21 cellular contexts compared by ENCODE assay signal in the genomic region with DNA sequence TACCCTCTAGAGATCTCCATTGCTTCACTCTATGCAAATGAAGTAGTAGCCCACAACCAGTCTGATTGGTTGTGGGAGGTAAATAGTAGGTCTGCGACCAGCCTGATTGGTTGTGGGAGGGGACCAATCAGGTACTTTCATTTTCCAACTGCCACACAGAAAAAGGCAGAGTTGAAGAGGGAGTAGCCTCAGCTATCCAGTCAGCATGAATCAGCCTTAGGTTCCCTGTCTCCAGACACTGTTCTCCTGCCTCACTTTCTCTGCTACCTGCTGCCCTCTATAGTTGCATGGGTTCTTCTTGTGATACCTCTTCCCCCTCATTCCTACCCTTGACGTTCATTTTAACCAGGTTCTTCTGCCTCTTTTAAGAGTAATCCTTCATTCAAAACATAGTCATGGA.
DNase-seq lines count a peak whose midpoint lies in the region; ATAC-seq, FAIRE-seq and TF ChIP-seq lines count a peak whose summit lies in the region.
"Had no signal": no experiment of that assay in that cellular context is flagged by ENCODE, and none has a peak within 500 bp of the region (broad histone marks: within the 10 kb centered on the region; RNA-seq: fewer than 3 reads in every experiment).

No MANE protein-coding gene starts in this region.

- in situ Hi-C loops in HepG2 (cut with HindIII; ENCODE audit: extremely low pct_ligation_motif_present, low pct_unique_long_range_greater_than_20kb): no loop called here

- H3K4me3 ChIP-seq in HepG2 (replicated peaks in 1 of 3; ENCODE audit: insufficient read depth in 1 of 3, low read depth in 2 of 3, low read length in 3 of 3): no peak overlapping the region
- H3K4me3 ChIP-seq in right lobe of liver: no peak overlapping the region
- H3K4me3 ChIP-seq in PC-3 (ENCODE audit: low read length): no peak overlapping the region
- H3K4me3 ChIP-seq in bronchial epithelial cell (ENCODE audit: low read depth, low read length): no peak overlapping the region
- H3K4me3 ChIP-seq in heart right ventricle: no peak overlapping the region

- POLR2A ChIA-PET in HepG2 (lab: Yijun Ruan, JAX) (no interaction called here), PC-3 (lab: Charles Lee; ENCODE audit: unreplicated experiment) (no interaction called here)

- FAIRE-seq in HepG2 (lab: Jason Lieb, UNC) (no peak), bronchial epithelial cell (lab: Jason Lieb, UNC) (no peak)
- FAIRE-seq: GM12891, GM18507 had no signal

- TF ChIP-seq EP300 in HepG2 (IDR thresholded peaks at IDR 0.05; ENCODE audit: low read depth in 2 of 2, low read length in 2 of 2): no peak
- no peak for TF ChIP-seq EP300 in HepG2 (CRISPR knock-in tag; IDR thresholded peaks at IDR 0.05; ENCODE audit: borderline replicate concordance)

- no peak overlapping the region for H3K9ac ChIP-seq in HepG2 (ENCODE audit: insufficient read depth, low read depth, low read length)
- no peak overlapping the region for H3K9ac ChIP-seq in PC-3 (ENCODE audit: low read length)

- H3K9me2 ChIP-seq in PC-3 (replicated peaks; ENCODE audit: low read length): no peaks in the 10 kb centered on the region

- intact Hi-C loops in HepG2 (cut with micrococcal nuclease; ENCODE audit: unreplicated experiment) (no loop called here), right lobe of liver (cut with DNase I) (no loop called here), PC-3 (cut with micrococcal nuclease) (no loop called here), heart right ventricle (cut with DNase I) (no loop called here)

- H3F3A ChIP-seq in PC-3 (ENCODE audit: low read length, unreplicated experiment): no peaks in the 10 kb centered on the region

- H3K79me2 ChIP-seq in HepG2 (ENCODE audit: insufficient read depth, low read length) (no peaks in the 10 kb centered on the region), PC-3 (ENCODE audit: low read length) (no peaks in the 10 kb centered on the region)

- H3K4me1 ChIP-seq in HepG2 (ENCODE audit: insufficient read depth, low read length) (peaks cover 9% of the 10 kb centered on the region), right lobe of liver (no peaks in the 10 kb centered on the region), PC-3 (ENCODE audit: insufficient read depth, low read length) (0 out of 2 replicates have a peak, but pooled peaks cover 3% of the 10 kb centered on the region), heart right ventricle (no peaks in the 10 kb centered on the region)

- TF ChIP-seq CTCF in HepG2 (CRISPR knock-in tag; IDR thresholded peaks at IDR 0.05) (no peak), right lobe of liver (IDR thresholded peaks at IDR 0.05) (no peak), PC-3 (conservative IDR thresholded peaks at IDR 0.05; ENCODE audit: low read depth, low read length) (no peak), bronchial epithelial cell (IDR thresholded peaks at IDR 0.05; ENCODE audit: insufficient read depth, low read length, severe bottlenecking) (no peak), heart right ventricle (IDR thresholded peaks at IDR 0.05) (no peak)

- BruUV-seq in HepG2 (replicated peaks; lab: Mats Ljungman, UMichigan) (no TSS peak), PC-3 (replicated peaks; lab: Mats Ljungman, UMichigan) (no TSS peak)

- no peak for TF ChIP-seq RAD21 in HepG2 (CRISPR knock-in tag; IDR thresholded peaks at IDR 0.05)

- H3K27ac ChIP-seq in HepG2 (ENCODE audit: extremely low read length, insufficient read depth, low read length) (no peak overlapping the region), right lobe of liver (no peak overlapping the region), PC-3 (ENCODE audit: low read length) (no peak overlapping the region), heart right ventricle (no peak overlapping the region)

- H4K20me1 ChIP-seq in HepG2 (ENCODE audit: insufficient read depth, low read length): no peaks in the 10 kb centered on the region
- no peaks in the 10 kb centered on the region for H4K20me1 ChIP-seq in PC-3 (ENCODE audit: low read length)

- H3K36me3 ChIP-seq in HepG2 (replicated peaks in 1 of 2; ENCODE audit: control insufficient read depth in 1 of 2, insufficient read depth in 2 of 2, low read length in 2 of 2): no peaks in the 10 kb centered on the region
- no peaks in the 10 kb centered on the region for H3K36me3 ChIP-seq in right lobe of liver
- no peaks in the 10 kb centered on the region; the same call in 1 of the 2 replicates for H3K36me3 ChIP-seq in PC-3 (ENCODE audit: low read depth, low read length)
- H3K36me3 ChIP-seq in bronchial epithelial cell (ENCODE audit: control insufficient read depth, insufficient read depth, low read length): no peaks in the 10 kb centered on the region
- no peaks in the 10 kb centered on the region for H3K36me3 ChIP-seq in heart right ventricle

- H3K4me2 ChIP-seq in HepG2 (ENCODE audit: low read depth, low read length) (no peak overlapping the region), PC-3 (ENCODE audit: low read length) (no peak overlapping the region)

- H2AFZ ChIP-seq in HepG2 (ENCODE audit: low read length) (no peak overlapping the region), PC-3 (ENCODE audit: low read length) (no peak overlapping the region)

- TF ChIP-seq POLR2A in HepG2 (IDR thresholded peaks at IDR 0.05; ENCODE audit: insufficient read depth in 1 of 2, low read depth in 2 of 2, low read length in 2 of 2) (no peak), right lobe of liver (IDR thresholded peaks at IDR 0.05) (no peak)

- H3K27me3 ChIP-seq in HepG2 (ENCODE audit: control insufficient read depth in 1 of 2, insufficient read depth in 2 of 2, low read length in 2 of 2) (no peaks in the 10 kb centered on the region), right lobe of liver (no peaks in the 10 kb centered on the region), PC-3 (ENCODE audit: low read length) (no peaks in the 10 kb centered on the region), bronchial epithelial cell (ENCODE audit: control insufficient read depth, insufficient read depth, low read length) (no peaks in the 10 kb centered on the region), heart right ventricle (peaks cover 0 to 5% (median 0%) of the 10 kb centered on the region in 7 donors)

- H3K9me3 ChIP-seq in HepG2 (ENCODE audit: low read length) (no peaks in the 10 kb centered on the region; the same call in 1 of the 2 replicates), right lobe of liver (no peaks in the 10 kb centered on the region), PC-3 (ENCODE audit: low read length) (no peaks in the 10 kb centered on the region), heart right ventricle (peaks cover 0 to 23% (median 8%) of the 10 kb centered on the region in 11 donors)

- WGBS in HepG2 (ENCODE audit: low lambda C conversion rate): 33% methylated on average over 2 of the region's 2 CpGs
- WGBS in right lobe of liver (ENCODE audit: insufficient coverage, low coverage, low lambda C conversion rate, missing lambda C conversion rate): 50% methylated on average over 1 of the region's 2 CpGs
- 86 to 89% methylated on average over 2 of the region's 2 CpGs for WGBS in heart right ventricle, 2 donors

- DNase-seq in HepG2 (ENCODE audit: low spot score): no peak
- DNase-seq in right lobe of liver: no peak
- peak; percentile 3 for DNase-seq in PC-3
- DNase-seq in bronchial epithelial cell (ENCODE audit: low read depth): peak; percentile 17
- no peak for DNase-seq in germinal center (ENCODE audit: low spot score)
- DNase-seq in heart right ventricle: no peak
- DNase-seq: CD8-positive, alpha-beta T cell; DMS53; EL; IMR-90; Karpas-422; MM.1S; NCI-H1105 treated with DMSO at 0.1 percent for 48 hours; NCI-H187 treated with DMSO at 0.1 percent for 48 hours; NCI-H226; NCI-H524 had no signal

- ATAC-seq in HepG2: no peak
- ATAC-seq in right lobe of liver: no peak
- ATAC-seq in PC-3: no peak; the same call in 1 of the 2 replicates
- no peak for ATAC-seq in HG03196 (IDR thresholded peaks at IDR 0.05; ENCODE audit: unreplicated experiment)
- ATAC-seq in GM18867 (IDR thresholded peaks at IDR 0.05; ENCODE audit: unreplicated experiment): no peak
- no peak for ATAC-seq in heart right ventricle
- ATAC-seq: CD8-positive, alpha-beta T cell; Right ventricle myocardium inferior had no signal

- CTCF ChIA-PET in HepG2 (lab: Yijun Ruan, JAX; ENCODE audit: low intra/inter-chr PET ratio, low total read pairs): no interaction called here
- CTCF ChIA-PET in PC-3 (lab: Charles Lee): no interaction called here

TF ChIP-seq in HepG2, 621 proteins besides CTCF, POLR2A, EP300 and RAD21:
- TF ChIP-seq, protein P1, sequence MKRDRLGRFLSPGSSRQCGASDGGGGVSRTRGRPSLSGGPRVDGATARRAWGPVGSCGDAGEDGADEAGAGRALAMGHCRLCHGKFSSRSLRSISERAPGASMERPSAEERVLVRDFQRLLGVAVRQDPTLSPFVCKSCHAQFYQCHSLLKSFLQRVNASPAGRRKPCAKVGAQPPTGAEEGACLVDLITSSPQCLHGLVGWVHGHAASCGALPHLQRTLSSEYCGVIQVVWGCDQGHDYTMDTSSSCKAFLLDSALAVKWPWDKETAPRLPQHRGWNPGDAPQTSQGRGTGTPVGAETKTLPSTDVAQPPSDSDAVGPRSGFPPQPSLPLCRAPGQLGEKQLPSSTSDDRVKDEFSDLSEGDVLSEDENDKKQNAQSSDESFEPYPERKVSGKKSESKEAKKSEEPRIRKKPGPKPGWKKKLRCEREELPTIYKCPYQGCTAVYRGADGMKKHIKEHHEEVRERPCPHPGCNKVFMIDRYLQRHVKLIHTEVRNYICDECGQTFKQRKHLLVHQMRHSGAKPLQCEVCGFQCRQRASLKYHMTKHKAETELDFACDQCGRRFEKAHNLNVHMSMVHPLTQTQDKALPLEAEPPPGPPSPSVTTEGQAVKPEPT (CRISPR knock-in tag; IDR thresholded peaks at IDR 0.05; ENCODE audit: low read depth): no peak
- TF ChIP-seq ZFP82 (CRISPR knock-in tag; IDR thresholded peaks at IDR 0.05; ENCODE audit: borderline replicate concordance) (no peak), NFYB (CRISPR knock-in tag; IDR thresholded peaks at IDR 0.05) (peak; percentile 19; the same call in 1 of the 2 replicates)

Comparison
In these comparisons a context has a peak if more than half of its experiments do, and no peak if none do; other contexts are left out.
1. DNase-seq: peak in PC-3 (single experiment) and bronchial epithelial cell (single experiment); none in HepG2 (single experiment), right lobe of liver (0 of 3), germinal center (single experiment) and heart right ventricle (0 of 2).